In the genomic region with DNA sequence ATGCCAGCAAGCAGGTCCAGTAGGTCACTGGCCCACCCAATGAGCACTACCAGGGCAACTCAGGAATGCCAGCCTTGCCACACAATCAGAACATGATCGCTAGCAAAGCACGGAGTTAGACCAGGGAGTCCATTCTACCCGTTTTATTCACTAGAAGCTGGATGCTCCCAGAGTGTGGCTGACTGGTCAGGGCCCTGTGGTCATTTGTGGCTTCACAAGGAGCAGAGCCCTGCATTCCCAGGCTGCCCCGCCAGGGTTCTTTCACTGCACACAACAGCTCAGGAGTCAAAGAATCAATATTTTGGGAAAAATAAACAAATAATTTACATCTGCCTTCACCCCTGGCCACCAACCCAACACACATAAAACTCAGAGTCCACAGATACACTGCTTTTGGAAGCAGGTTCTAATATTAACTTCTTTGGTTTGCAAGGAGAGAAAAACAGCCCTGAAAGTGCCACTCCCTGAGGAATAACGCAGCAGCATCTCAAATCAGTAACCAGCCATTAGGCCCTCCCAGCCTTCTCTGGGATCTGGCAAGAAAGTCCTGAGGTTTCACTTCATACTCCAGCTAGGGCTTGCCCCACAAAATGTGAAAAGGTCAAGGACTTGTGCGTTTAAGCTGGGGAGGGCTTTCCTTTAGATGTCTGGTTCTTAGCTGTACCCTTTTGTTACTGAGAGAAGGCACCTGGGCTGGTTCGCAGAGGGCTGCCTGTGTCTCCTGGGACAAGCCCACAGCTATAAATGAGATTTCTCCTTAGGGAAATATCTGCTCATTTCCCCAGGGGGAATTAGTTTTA, we compare ENCODE assay signal across 1 cellular context.
TF ChIP-seq lines count a peak whose summit lies in the region.

No MANE protein-coding gene starts in this region.

TF ChIP-seq in IMR-90, 13 proteins besides CTCF, POLR2A, EP300 and RAD21:
- TF ChIP-seq MAFK (IDR thresholded peaks at IDR 0.05; ENCODE audit: low read depth, low read length) (no peak), FOS (IDR thresholded peaks at IDR 0.05; ENCODE audit: low read depth, low read length) (no peak), MAZ (IDR thresholded peaks at IDR 0.05; ENCODE audit: borderline replicate concordance, low read depth, low read length) (no peak), CEBPB (IDR thresholded peaks at IDR 0.05; ENCODE audit: low read depth, low read length) (no peak), BHLHE40 (IDR thresholded peaks at IDR 0.05; ENCODE audit: low read depth, low read length) (no peak), MXI1 (IDR thresholded peaks at IDR 0.05; ENCODE audit: borderline replicate concordance, low read depth, low read length) (no peak), SMC3 (IDR thresholded peaks at IDR 0.05; ENCODE audit: low read depth, low read length) (no peak), RFX5 (IDR thresholded peaks at IDR 0.05; ENCODE audit: low read depth, low read length) (no peak), ELK1 (IDR thresholded peaks at IDR 0.05; ENCODE audit: borderline replicate concordance, low read depth, low read length) (no peak), RCOR1 (IDR thresholded peaks at IDR 0.05; ENCODE audit: insufficient replicate concordance, low read length) (no peak), CHD1 (IDR thresholded peaks at IDR 0.05; ENCODE audit: low read depth, low read length) (no peak), NFE2L2 (IDR thresholded peaks at IDR 0.05; ENCODE audit: low read depth, low read length) (no peak)
- TF ChIP-seq, protein P1, sequence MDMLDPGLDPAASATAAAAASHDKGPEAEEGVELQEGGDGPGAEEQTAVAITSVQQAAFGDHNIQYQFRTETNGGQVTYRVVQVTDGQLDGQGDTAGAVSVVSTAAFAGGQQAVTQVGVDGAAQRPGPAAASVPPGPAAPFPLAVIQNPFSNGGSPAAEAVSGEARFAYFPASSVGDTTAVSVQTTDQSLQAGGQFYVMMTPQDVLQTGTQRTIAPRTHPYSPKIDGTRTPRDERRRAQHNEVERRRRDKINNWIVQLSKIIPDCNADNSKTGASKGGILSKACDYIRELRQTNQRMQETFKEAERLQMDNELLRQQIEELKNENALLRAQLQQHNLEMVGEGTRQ (IDR thresholded peaks at IDR 0.05; ENCODE audit: low read depth, low read length): no peak
